In genomic region chr11:2857918-2858317, GRCh38 we compare ENCODE assay signal across 25 cellular contexts. TPM values are rescaled to one million over a fixed set of nuclear protein-coding genes. Genes with fewer than 3 reads are reported as not detected.
"Had no signal": no experiment of that assay in that cellular context is flagged by ENCODE, and none has a peak within 500 bp of the region (broad histone marks: within the 10 kb centered on the region; RNA-seq: fewer than 3 reads in every experiment).

No MANE protein-coding gene starts in this region.

- H2AFZ ChIP-seq: PC-9 had no signal

- H3K27me3 ChIP-seq: SJCRH30 had no signal

- H3K9ac ChIP-seq: KMS-11 had no signal

- H3K4me2 ChIP-seq: KMS-11, PC-9 had no signal

- H3K9me3 Mint-ChIP-seq: IgD-negative memory B cell; T-cell; T-helper 1 cell treated with Interleukin-12 subunit alpha and Interleukin-12 subunit beta and Interleukin-4 antibody, amounts not matched to agents 30 μg/mL and 1 μg/mL, for 36 hours had no signal

- H3K4me3 Mint-ChIP-seq: IgD-negative memory B cell; T-cell; T-helper 1 cell treated with Interleukin-12 subunit alpha and Interleukin-12 subunit beta and Interleukin-4 antibody, amounts not matched to agents 30 μg/mL and 1 μg/mL, for 36 hours had no signal

- H3K9me3 ChIP-seq: Peyer's patch, SJCRH30 had no signal

- H3K27ac Mint-ChIP-seq: IgD-negative memory B cell; T-cell; T-helper 1 cell treated with Interleukin-12 subunit alpha and Interleukin-12 subunit beta and Interleukin-4 antibody, amounts not matched to agents 30 μg/mL and 1 μg/mL, for 36 hours had no signal

- ATAC-seq: Right ventricle myocardium inferior, T-cell had no signal

- H3K4me1 Mint-ChIP-seq: T-cell had no signal

- DNase-seq: Kasumi-1; MM.1S; NCI-H1092 treated with DMSO at 0.1 percent for 48 hours; NCI-H1436; NCI-H187; NCI-H2029; NCI-H2171 treated with DMSO at 0.1 percent for 48 hours; NCI-H345; NCI-H524; NCI-H526 treated with DMSO at 0.1 percent for 48 hours; NCI-H748 treated with DMSO at 0.1 percent for 48 hours; NK-92 treated with Interleukin-12 subunit alpha and Interleukin-12 subunit beta, amount 100 ng/mL, for 24 hours; OCI-M1; PC-9; Peyer's patch; SHP77 treated with DMSO at 0.1 percent for 48 hours; SJCRH30; SW 1271; T-cell had no signal

- H3K4me3 ChIP-seq: K562, PC-9, Peyer's patch, SJCRH30 had no signal

- H3K4me1 ChIP-seq: SJCRH30 had no signal

- H3K27ac ChIP-seq: HL-60, KMS-11, PC-9, Peyer's patch, SJCRH30 had no signal

- H3K36me3 Mint-ChIP-seq: IgD-negative memory B cell, T-cell had no signal

- H3K36me3 ChIP-seq: Peyer's patch, SJCRH30 had no signal

RNA-seq across cellular contexts. Expression of gene CDKN1C, which starts 27.7 kb away (rescaled TPM):
- total RNA-seq: SJCRH30 had no signal
- polyA plus RNA-seq: IgD-negative memory B cell had no signal
